11 cellular contexts compared by ENCODE assay signal in the genomic region with DNA sequence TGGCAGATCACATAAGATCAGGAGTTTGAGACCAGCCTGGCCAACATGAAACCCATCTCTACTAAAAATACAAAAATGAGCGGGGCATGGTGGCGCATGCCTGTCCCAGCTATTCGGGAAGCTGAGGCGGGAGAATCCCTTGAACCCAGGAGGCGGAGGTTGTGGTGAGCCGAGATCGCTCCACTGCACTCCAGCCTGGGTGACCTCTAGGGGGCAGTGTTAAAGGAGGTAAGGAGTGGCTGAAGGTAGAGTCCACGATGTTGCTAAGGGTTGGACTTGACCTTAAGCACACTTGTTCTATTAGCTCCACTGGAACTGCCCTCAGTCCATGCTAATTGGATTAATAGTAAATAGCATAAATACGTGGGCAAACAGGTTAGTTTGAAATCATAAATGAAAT.
DNase-seq lines count a peak whose midpoint lies in the region; ATAC-seq and TF ChIP-seq lines count a peak whose summit lies in the region.
"Had no signal": no experiment of that assay in that cellular context is flagged by ENCODE, and none has a peak within 500 bp of the region (broad histone marks: within the 10 kb centered on the region; RNA-seq: fewer than 3 reads in every experiment).

No MANE protein-coding gene starts in this region.

- ATAC-seq in omental fat pad (ENCODE audit: low FRiP score) = no peak

- in situ Hi-C loops in astrocyte of the cerebellum (cut with HindIII; ENCODE audit: low sequenced_read_pairs) = no loop called here

- TF ChIP-seq CTCF in HFF-Myc (IDR thresholded peaks at IDR 0.05; ENCODE audit: low read depth, low read length, missing control alignments) (peak; percentile 50), astrocyte of the cerebellum (IDR thresholded peaks at IDR 0.05; ENCODE audit: low read depth, low read length, missing control alignments) (peak; percentile 13), retinal pigment epithelial cell (conservative IDR thresholded peaks at IDR 0.05; ENCODE audit: low read depth, low read length) (peak; percentile 38), omental fat pad (IDR thresholded peaks at IDR 0.05) (no peak)

- no peak overlapping the region for H3K4me3 ChIP-seq in HFF-Myc (replicated peaks; ENCODE audit: low read depth, low read length)
- no peak overlapping the region for H3K4me3 ChIP-seq in astrocyte of the cerebellum (ENCODE audit: low read depth, low read length)
- H3K4me3 ChIP-seq in retinal pigment epithelial cell (ENCODE audit: low read length) = no peak overlapping the region
- H3K4me3 ChIP-seq: dorsolateral prefrontal cortex, lung, thyroid gland had no signal

- peak; percentile 6 for DNase-seq in activated T-cell treated with anti-CD3 and anti-CD28 coated beads for 48 hours (ENCODE audit: low read depth)
- no peak for DNase-seq in activated T-cell treated with anti-CD3 and anti-CD28 coated beads for 4 hours
- DNase-seq in HFF-Myc (ENCODE audit: extremely low read depth, low read depth) = no peak
- no peak for DNase-seq in astrocyte of the cerebellum (ENCODE audit: low read depth)
- no peak for DNase-seq in retinal pigment epithelial cell (ENCODE audit: low read depth)
- DNase-seq in mucosa of gallbladder (ENCODE audit: low spot score) = no peak
- DNase-seq in occipital lobe (lab: John Stamatoyannopoulos, UW) = no peak
- DNase-seq in omental fat pad (ENCODE audit: low spot score) = no peak
- DNase-seq: dorsolateral prefrontal cortex, thyroid gland had no signal

Comparison
In these comparisons a context has a peak if more than half of its experiments do, and no peak if none do; other contexts are left out.
1. CTCF ChIP-seq: peak in HFF-Myc (single experiment), astrocyte of the cerebellum (single experiment) and retinal pigment epithelial cell (single experiment); none in omental fat pad (0 of 3).